In genomic region chr19:52991021-52991420, GRCh38 we compare ENCODE assay signal across 25 cellular contexts. TPM values are rescaled to one million over a fixed set of nuclear protein-coding genes. Genes with fewer than 3 reads are reported as not detected.
DNase-seq lines count a peak whose midpoint lies in the region; ATAC-seq and TF ChIP-seq lines count a peak whose summit lies in the region.
"Had no signal": no experiment of that assay in that cellular context is flagged by ENCODE, and none has a peak within 500 bp of the region (broad histone marks: within the 10 kb centered on the region; RNA-seq: fewer than 3 reads in every experiment).

No MANE protein-coding gene starts in this region.

- peaks cover 10% of the 10 kb centered on the region for H3K36me3 ChIP-seq in IMR-90 (ENCODE audit: control insufficient read depth, insufficient read depth, low read length)
- H3K36me3 ChIP-seq in RWPE2 (ENCODE audit: low read depth): no peaks in the 10 kb centered on the region

- ATAC-seq in IMR-90 (ENCODE audit: low read depth) (no peak), RWPE2 (ENCODE audit: low read depth) (peak; percentile 15), foreskin keratinocyte (no peak), GM18519 (IDR thresholded peaks at IDR 0.05; ENCODE audit: low FRiP score, unreplicated experiment) (no peak), sciatic nerve (no peak), GM19397 (IDR thresholded peaks at IDR 0.05; ENCODE audit: unreplicated experiment) (no peak)
- ATAC-seq: A549; activated CD4-positive, alpha-beta T cell treated with anti-CD3 and anti-CD28 coated beads for 36 hours; effector memory CD8-positive, alpha-beta T cell; HepG2; natural killer cell treated with Interleukin-12 subunit alpha and Interleukin-12 subunit beta and Interleukin-15 and Interleukin-18, amount 100 ng/mL, for 72 hours had no signal

- no peak for TF ChIP-seq POLR2A in IMR-90 (IDR thresholded peaks at IDR 0.05; ENCODE audit: low read depth, low read length)

- H3K9me3 ChIP-seq in IMR-90 (ENCODE audit: control insufficient read depth, insufficient read depth, low read length) (peaks cover 5% of the 10 kb centered on the region), RWPE2 (ENCODE audit: severe bottlenecking) (no peaks in the 10 kb centered on the region)

- in situ Hi-C loops in IMR-90 (cut with MboI; ENCODE audit: low sequenced_read_pairs): no loop called here

- H3K4me1 ChIP-seq in IMR-90 (ENCODE audit: control insufficient read depth, insufficient read depth, low read length): 0 out of 2 replicates have a peak, but pooled peaks cover 3% of the 10 kb centered on the region
- peaks cover 12% of the 10 kb centered on the region for H3K4me1 ChIP-seq in RWPE2 (ENCODE audit: insufficient read depth, poor library complexity, severe bottlenecking)
- H3K4me1 ChIP-seq in foreskin keratinocyte: peaks cover 13% of the 10 kb centered on the region
- H3K4me1 ChIP-seq: A549 had no signal

- dilution Hi-C loops in IMR-90 (cut with HindIII; ENCODE audit: low sequenced_read_pairs, unreplicated experiment): no loop called here

- POLR2A ChIA-PET in IMR-90 (lab: Charles Lee; ENCODE audit: unreplicated experiment): no interaction called here

- intact Hi-C loops in IMR-90 (cut with micrococcal nuclease): loop anchor here (10.0 kb wide), 1 partner anchor 204 kb away; the partner anchor contains the start of gene ZNF665
- intact Hi-C loops in sciatic nerve (cut with DNase I): no loop called here

- no peak overlapping the region for H4K5ac ChIP-seq in IMR-90 (ENCODE audit: low read depth, low read length)

- no peak overlapping the region for H3K18ac ChIP-seq in IMR-90 (ENCODE audit: low read depth, low read length)

- no CpG with 5 or more reads among the region's 10 CpGs for WGBS in IMR-90 (ENCODE audit: extremely low coverage in 2 of 2, insufficient read length in 1 of 2), 2 experiments

- no peak overlapping the region for H2BK15ac ChIP-seq in IMR-90 (ENCODE audit: low read depth, low read length)

- no peaks in the 10 kb centered on the region for H4K20me1 ChIP-seq in IMR-90 (ENCODE audit: insufficient read depth, low read length)

- peaks cover 4 to 6% of the 10 kb centered on the region in 2 experiments; a peak in 2 of 4 replicates for H3K79me1 ChIP-seq in IMR-90 (ENCODE audit: low read depth in 1 of 2, low read length in 2 of 2)

- no peak overlapping the region for H3K23ac ChIP-seq in IMR-90 (ENCODE audit: low read depth, low read length)

- H3K9ac ChIP-seq in IMR-90 (ENCODE audit: low read depth, low read length): no peak overlapping the region

- no peak overlapping the region for H3K4me2 ChIP-seq in IMR-90 (ENCODE audit: low read depth, low read length)
- H3K4me2 ChIP-seq: A549 had no signal

- peak; percentile 76 for DNase-seq in A172 (ENCODE audit: low spot score)
- no peak for DNase-seq in IMR-90
- no peak for DNase-seq in RWPE2 (ENCODE audit: low spot score)
- DNase-seq in foreskin keratinocyte: no peak
- no peak for DNase-seq in sciatic nerve (ENCODE audit: low spot score)
- DNase-seq in retina: no peak
- DNase-seq: activated CD4-positive, alpha-beta T cell treated with anti-CD3 and anti-CD28 coated beads for 36 hours; activated gamma-delta T cell; amygdala; cerebellar nuclear complex; DMS 273 treated with DMSO at 0.1 percent for 48 hours; effector memory CD8-positive, alpha-beta T cell; mesendoderm; NCI-H1092; NCI-H2081 treated with DMSO at 0.1 percent for 48 hours; NCI-H510A; spleen; substantia nigra had no signal

- TF ChIP-seq CTCF in IMR-90 (conservative IDR thresholded peaks at IDR 0.05; ENCODE audit: low read depth, low read length) (no peak), RWPE2 (IDR thresholded peaks at IDR 0.05; ENCODE audit: poor library complexity, severe bottlenecking) (no peak), foreskin keratinocyte (conservative IDR thresholded peaks at IDR 0.05) (no peak)

- H2BK20ac ChIP-seq in IMR-90 (ENCODE audit: low read depth, low read length): no peak overlapping the region

- H3K9me1 ChIP-seq in IMR-90 (ENCODE audit: insufficient read depth, low read length): no peaks in the 10 kb centered on the region

- no peak overlapping the region for H3K14ac ChIP-seq in IMR-90 (replicated peaks; ENCODE audit: low read depth, low read length)

- H3K27ac ChIP-seq in IMR-90 (ENCODE audit: insufficient read depth, low read length): no peak overlapping the region; the same call in 1 of the 2 replicates
- peak overlapping the region; percentile 87 for H3K27ac ChIP-seq in RWPE2 (ENCODE audit: poor library complexity, severe bottlenecking)
- peak overlapping the region; percentile 37 for H3K27ac ChIP-seq in foreskin keratinocyte
- H3K27ac ChIP-seq: A549, spleen had no signal

- CTCF ChIA-PET in IMR-90 (lab: Yijun Ruan, JAX): no interaction called here

- no peak overlapping the region for H2AFZ ChIP-seq in IMR-90 (replicated peaks; ENCODE audit: low read length, poor library complexity)

- H3K56ac ChIP-seq in IMR-90 (ENCODE audit: extremely low read depth, insufficient read depth, low read length): no peak overlapping the region

- H2BK120ac ChIP-seq in IMR-90 (ENCODE audit: low read depth, low read length): no peak overlapping the region

- H2AK5ac ChIP-seq in IMR-90 (ENCODE audit: low read depth, low read length): peak overlapping the region; percentile 6; the same call in 1 of the 2 replicates

- H3K4me3 ChIP-seq in IMR-90 (ENCODE audit: insufficient read depth, low read depth, low read length): no peak overlapping the region
- peak overlapping the region; percentile 17 for H3K4me3 ChIP-seq in RWPE2 (ENCODE audit: severe bottlenecking)
- H3K4me3 ChIP-seq: A549, spleen had no signal

- no peaks in the 10 kb centered on the region for H3K27me3 ChIP-seq in IMR-90 (ENCODE audit: control insufficient read depth, insufficient read depth, low read length)
- H3K27me3 ChIP-seq in RWPE2 (ENCODE audit: insufficient read depth, poor library complexity, severe bottlenecking): no peaks in the 10 kb centered on the region
- H3K27me3 ChIP-seq in foreskin keratinocyte: no peaks in the 10 kb centered on the region

- no peak overlapping the region; a peak in 1 of 4 replicates for H4K8ac ChIP-seq in IMR-90 (ENCODE audit: low read depth in 2 of 2, low read length in 2 of 2)

- H4K91ac ChIP-seq in IMR-90 (ENCODE audit: insufficient read depth, low read depth, low read length): no peak overlapping the region

- 0 out of 2 replicates have a peak overlapping the region, but pooled peaks have one; percentile 45 for H3K4ac ChIP-seq in IMR-90 (ENCODE audit: low read depth, low read length)

- no TSS peak for BruUV-seq in IMR-90 (replicated peaks; lab: Mats Ljungman, UMichigan)

- no peak overlapping the region for H2AK9ac ChIP-seq in IMR-90 (replicated peaks; ENCODE audit: low read depth, low read length, poor library complexity)

- no peak for TF ChIP-seq RAD21 in IMR-90 (IDR thresholded peaks at IDR 0.05; ENCODE audit: low read length)

- H2BK5ac ChIP-seq in IMR-90 (ENCODE audit: low read depth, low read length, poor library complexity, severe bottlenecking): no peak overlapping the region

TF ChIP-seq in IMR-90, 13 proteins besides CTCF, POLR2A, EP300 and RAD21:
- no peak for TF ChIP-seq CEBPB (IDR thresholded peaks at IDR 0.05; ENCODE audit: low read depth, low read length)
- TF ChIP-seq RFX5 (IDR thresholded peaks at IDR 0.05; ENCODE audit: low read depth, low read length): no peak
- no peak for TF ChIP-seq RCOR1 (IDR thresholded peaks at IDR 0.05; ENCODE audit: insufficient replicate concordance, low read length)
- no peak for TF ChIP-seq BHLHE40 (IDR thresholded peaks at IDR 0.05; ENCODE audit: low read depth, low read length)
- TF ChIP-seq USF2 (IDR thresholded peaks at IDR 0.05; ENCODE audit: low read depth, low read length): no peak
- TF ChIP-seq ELK1 (IDR thresholded peaks at IDR 0.05; ENCODE audit: borderline replicate concordance, low read depth, low read length): no peak
- no peak for TF ChIP-seq MAZ (IDR thresholded peaks at IDR 0.05; ENCODE audit: borderline replicate concordance, low read depth, low read length)

RNA-seq across cellular contexts. Expression of gene ERVV-1, which starts 22.7 kb away (rescaled TPM):
- total RNA-seq in A172 (2014; rRNA removed; shearing (Covaris generic)): not detected in 2 replicates
- total RNA-seq in IMR-90 (2012; rRNA removed) (not detected in 2 replicates), foreskin keratinocyte (not detected in 2 replicates), sciatic nerve (not detected)
- polyA plus RNA-seq in IMR-90 (2012; rRNA removed) (not detected in 2 replicates), foreskin keratinocyte (not detected in 2 replicates)
- not detected in 2 replicates for polyA plus RNA-seq in IMR-90 (2012; cell fraction: cytosol; rRNA removed)
- not detected in 2 replicates for polyA plus RNA-seq in IMR-90 (2012; cell fraction: nucleus; rRNA removed; ENCODE audit: low replicate concordance)
- total RNA-seq: HepG2; natural killer cell treated with Interleukin-12 subunit alpha and Interleukin-12 subunit beta and Interleukin-15 and Interleukin-18, amount 100 ng/mL, for 72 hours; progenitor cell of endocrine pancreas; spleen had no signal
- polyA plus RNA-seq: A549, CD14-positive monocyte, HepG2, spleen had no signal

RNA-seq across cellular contexts. Expression of gene ZNF816, which starts 28.3 kb away (rescaled TPM):
- total RNA-seq in A172 (2014; rRNA removed; shearing (Covaris generic)): 10.7 and 12.0 TPM in 2 replicates
- 10.0 and 12.0 TPM in 2 replicates for total RNA-seq in IMR-90 (2012; rRNA removed)
- polyA plus RNA-seq in IMR-90 (2012; rRNA removed): 1.2 and 1.6 TPM in 2 replicates
- polyA plus RNA-seq in IMR-90 (2012; cell fraction: cytosol; rRNA removed): 0.37 and 0.43 TPM in 2 replicates
- polyA plus RNA-seq in IMR-90 (2012; cell fraction: nucleus; rRNA removed; ENCODE audit: low replicate concordance): 0.38 and 2.2 TPM in 2 replicates
- total RNA-seq in foreskin keratinocyte: 5.4 and 8.4 TPM in 2 replicates
- polyA plus RNA-seq in foreskin keratinocyte: 1.9 and 2.0 TPM in 2 replicates
- total RNA-seq in sciatic nerve: 10.7 TPM

RNA-seq across cellular contexts. Expression of gene ERVV-2, which starts 53.5 kb away (rescaled TPM):
- total RNA-seq in A172 (2014; rRNA removed; shearing (Covaris generic)): 0.22 TPM in 1 of 2 replicates, not detected in the other
- total RNA-seq in IMR-90 (2012; rRNA removed): not detected in 2 replicates
- not detected in 2 replicates for polyA plus RNA-seq in IMR-90 (2012; rRNA removed)
- not detected in 2 replicates for polyA plus RNA-seq in IMR-90 (2012; cell fraction: cytosol; rRNA removed)
- not detected in 2 replicates for polyA plus RNA-seq in IMR-90 (2012; cell fraction: nucleus; rRNA removed; ENCODE audit: low replicate concordance)
- not detected in 2 replicates for total RNA-seq in foreskin keratinocyte
- not detected in 2 replicates for polyA plus RNA-seq in foreskin keratinocyte
- not detected for total RNA-seq in sciatic nerve
- total RNA-seq: activated CD4-positive, alpha-beta T cell treated with anti-CD3 and anti-CD28 coated beads for 36 hours; HepG2; natural killer cell treated with Interleukin-12 subunit alpha and Interleukin-12 subunit beta and Interleukin-15 and Interleukin-18, amount 100 ng/mL, for 72 hours; progenitor cell of endocrine pancreas; spleen had no signal
- polyA plus RNA-seq: A549, CD14-positive monocyte, HepG2, spleen had no signal
